18 cellular contexts compared by ENCODE assay signal in the genomic region with DNA sequence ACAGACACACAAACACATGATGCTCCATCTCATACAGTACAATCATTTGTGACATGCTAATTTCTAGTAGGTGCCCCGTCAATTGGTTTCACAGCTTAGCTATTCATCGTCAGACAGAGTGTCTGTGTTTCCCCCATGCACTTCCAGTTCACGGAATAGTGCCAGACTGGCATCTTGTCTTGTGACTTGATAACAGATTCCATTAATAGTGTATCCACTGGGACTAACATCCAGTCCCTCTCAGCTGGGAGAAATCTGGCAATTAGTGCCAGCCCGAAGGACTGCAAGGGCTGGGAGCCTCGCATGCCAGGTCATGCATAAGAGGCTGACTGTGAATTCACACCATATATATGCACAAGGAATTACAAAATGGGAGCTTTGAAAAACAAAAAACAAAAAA.
"Had no signal": no experiment of that assay in that cellular context is flagged by ENCODE, and none has a peak within 500 bp of the region (broad histone marks: within the 10 kb centered on the region; RNA-seq: fewer than 3 reads in every experiment).

No MANE protein-coding gene starts in this region.

- H3K27me3 ChIP-seq: esophagus squamous epithelium, neural progenitor cell, thyroid gland had no signal

- DNase-seq: activated CD4-positive, alpha-beta T cell treated with anti-CD3 and anti-CD28 coated beads for 36 hours; activated CD4-positive, alpha-beta T cell treated with anti-CD3 and anti-CD28 coated beads, Interleukin-2, amount 50 U/mL, for 48 hours; activated gamma-delta T cell treated with Interleukin-2 at 50 U/mL for 16 hours; effector CD8-positive, alpha-beta T cell; esophagus squamous epithelium; islet precursor cell; left lung; naive thymus-derived CD4-positive, alpha-beta T cell; stimulated activated CD4-positive, alpha-beta T cell treated with anti-CD3 and anti-CD28 coated beads, Interleukin-4, amount 100 ng/mL, for 24 hours; thyroid gland had no signal

- H3K4me2 ChIP-seq: neural progenitor cell, smooth muscle cell had no signal

- H3K27ac ChIP-seq: esophagus squamous epithelium, left lung, neural progenitor cell, prostate gland, thyroid gland had no signal

- H3K9ac ChIP-seq: neural progenitor cell had no signal

- H3K9me3 ChIP-seq: esophagus squamous epithelium, prostate gland, thyroid gland had no signal

- H3K36me3 ChIP-seq: esophagus squamous epithelium, left lung, neural progenitor cell, prostate gland, thyroid gland had no signal

- H3K4me3 ChIP-seq: esophagus squamous epithelium, left lung, neural progenitor cell, prostate gland, smooth muscle cell, thyroid gland had no signal

- ATAC-seq: activated CD4-positive, alpha-beta T cell treated with anti-CD3 and anti-CD28 coated beads for 36 hours; activated naive CD4-positive, alpha-beta T cell treated with anti-CD3 and anti-CD28 coated beads, Interleukin-2, amount 50 U/mL, for 72 hours; left lung; naive thymus-derived CD4-positive, alpha-beta T cell; sciatic nerve; stimulated activated memory B cell treated with anti-CD40 and anti-IgM and Interleukin-4, amounts not matched to agents 10 μg/mL and 1 μg/mL and 100 μg/mL, for 72 hours; WTC11 had no signal

- FAIRE-seq: bronchial epithelial cell had no signal

- H3K4me1 ChIP-seq: esophagus squamous epithelium, left lung, prostate gland, thyroid gland had no signal

- H2AFZ ChIP-seq: neural progenitor cell had no signal
